Comparison of ENCODE assay signal across 1 cellular context in genomic region chr20:62961310-62961783, GRCh38.
TF ChIP-seq lines count a peak whose summit lies in the region.

No MANE protein-coding gene starts in this region.

TF ChIP-seq in K562, 482 proteins besides CTCF, POLR2A, EP300 and RAD21:
- no peak for TF ChIP-seq HCFC1 (IDR thresholded peaks at IDR 0.05; ENCODE audit: low read depth, low read length)
- TF ChIP-seq, protein P1, sequence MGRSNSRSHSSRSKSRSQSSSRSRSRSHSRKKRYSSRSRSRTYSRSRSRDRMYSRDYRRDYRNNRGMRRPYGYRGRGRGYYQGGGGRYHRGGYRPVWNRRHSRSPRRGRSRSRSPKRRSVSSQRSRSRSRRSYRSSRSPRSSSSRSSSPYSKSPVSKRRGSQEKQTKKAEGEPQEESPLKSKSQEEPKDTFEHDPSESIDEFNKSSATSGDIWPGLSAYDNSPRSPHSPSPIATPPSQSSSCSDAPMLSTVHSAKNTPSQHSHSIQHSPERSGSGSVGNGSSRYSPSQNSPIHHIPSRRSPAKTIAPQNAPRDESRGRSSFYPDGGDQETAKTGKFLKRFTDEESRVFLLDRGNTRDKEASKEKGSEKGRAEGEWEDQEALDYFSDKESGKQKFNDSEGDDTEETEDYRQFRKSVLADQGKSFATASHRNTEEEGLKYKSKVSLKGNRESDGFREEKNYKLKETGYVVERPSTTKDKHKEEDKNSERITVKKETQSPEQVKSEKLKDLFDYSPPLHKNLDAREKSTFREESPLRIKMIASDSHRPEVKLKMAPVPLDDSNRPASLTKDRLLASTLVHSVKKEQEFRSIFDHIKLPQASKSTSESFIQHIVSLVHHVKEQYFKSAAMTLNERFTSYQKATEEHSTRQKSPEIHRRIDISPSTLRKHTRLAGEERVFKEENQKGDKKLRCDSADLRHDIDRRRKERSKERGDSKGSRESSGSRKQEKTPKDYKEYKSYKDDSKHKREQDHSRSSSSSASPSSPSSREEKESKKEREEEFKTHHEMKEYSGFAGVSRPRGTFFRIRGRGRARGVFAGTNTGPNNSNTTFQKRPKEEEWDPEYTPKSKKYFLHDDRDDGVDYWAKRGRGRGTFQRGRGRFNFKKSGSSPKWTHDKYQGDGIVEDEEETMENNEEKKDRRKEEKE (IDR thresholded peaks at IDR 0.05; ENCODE audit: borderline replicate concordance in 1 of 2, control insufficient read depth in 1 of 2, low read depth in 2 of 2, low read length in 1 of 2) = no peak
- TF ChIP-seq HINFP (tag; conservative IDR thresholded peaks at IDR 0.05; ENCODE audit: low read depth) = no peak
- peak; percentile 65; the same call in 1 of the 2 replicates for TF ChIP-seq TFAP4 (CRISPR knock-in tag; IDR thresholded peaks at IDR 0.05; ENCODE audit: borderline replicate concordance)
- TF ChIP-seq ZFX (CRISPR knock-in tag; IDR thresholded peaks at IDR 0.05) = 0 out of 2 replicates have a peak, but pooled peaks have one; percentile 30
